In genomic region chr19:34300380-34300779, GRCh38 we compare ENCODE assay signal across 24 cellular contexts. TPM values are rescaled to one million over a fixed set of nuclear protein-coding genes. Genes with fewer than 3 reads are reported as not detected.
DNase-seq lines count a peak whose midpoint lies in the region; ATAC-seq, FAIRE-seq and TF ChIP-seq lines count a peak whose summit lies in the region.
"Had no signal": no experiment of that assay in that cellular context is flagged by ENCODE, and none has a peak within 500 bp of the region (broad histone marks: within the 10 kb centered on the region; RNA-seq: fewer than 3 reads in every experiment).

No MANE protein-coding gene starts in this region.

- H4K91ac ChIP-seq in IMR-90 (ENCODE audit: insufficient read depth, low read depth, low read length) = no peak overlapping the region

- peaks cover 25 to 34% of the 10 kb centered on the region in 2 experiments for H3K79me1 ChIP-seq in IMR-90 (ENCODE audit: low read depth in 1 of 2, low read length in 2 of 2)

- H3K9ac ChIP-seq in IMR-90 (ENCODE audit: low read depth, low read length) (no peak overlapping the region), colonic mucosa (ENCODE audit: low read depth in 2 of 2, low read length in 2 of 2) (peak overlapping the region in 1 of 2 donors; percentile 52), mucosa of rectum (ENCODE audit: low read depth in 1 of 2, low read length in 2 of 2) (peak overlapping the region in 1 of 2 donors; percentile 14)

- H2BK5ac ChIP-seq in IMR-90 (ENCODE audit: low read depth, low read length, poor library complexity, severe bottlenecking) = no peak overlapping the region

- no peak for DNase-seq in A673 (ENCODE audit: low spot score)
- DNase-seq in IMR-90 = no peak
- DNase-seq in colonic mucosa = peak; percentile 51
- no peak for DNase-seq in NCI-H526 treated with DMSO at 0.1 percent for 48 hours (lab: John Stamatoyannopoulos, UW)
- DNase-seq in T1000 (lab: John Stamatoyannopoulos, UW) = no peak
- no peak for DNase-seq in RCC 7860 (ENCODE audit: low spot score)
- DNase-seq in spleen = no peak
- DNase-seq: 8988T, AML-193, C1 segment of cervical spinal cord, DMS79, Karpas-422, NCI-H1694, NCI-H2081 treated with DMSO at 0.1 percent for 48 hours, NCI-H2171 treated with DMSO at 0.1 percent for 48 hours, NCI-H524 treated with DMSO at 0.1 percent for 48 hours, SHP77 treated with DMSO at 0.1 percent for 48 hours, SW 1271 had no signal

- intact Hi-C loops in A673 (cut with micrococcal nuclease; ENCODE audit: unreplicated experiment) (no loop called here), IMR-90 (cut with micrococcal nuclease) (no loop called here), colonic mucosa (cut with DNase I) (no loop called here), spleen (cut with DNase I; ENCODE audit: low total_unique reads) (no loop called here)

- H3K27me3 ChIP-seq in A673 (replicated peaks; ENCODE audit: insufficient read depth, low read depth, low read length, poor library complexity) (no peaks in the 10 kb centered on the region), IMR-90 (ENCODE audit: control insufficient read depth, insufficient read depth, low read length) (no peaks in the 10 kb centered on the region), colonic mucosa (no peaks in the 10 kb centered on the region), mucosa of rectum (ENCODE audit: control insufficient read depth in 2 of 2, insufficient read depth in 2 of 2, low read length in 2 of 2) (no peaks in the 10 kb centered on the region), spleen (replicated peaks in 1 of 7) (no peaks in the 10 kb centered on the region)

- no peak overlapping the region for H2BK15ac ChIP-seq in IMR-90 (ENCODE audit: low read depth, low read length)

- H2AK9ac ChIP-seq in IMR-90 (replicated peaks; ENCODE audit: low read depth, low read length, poor library complexity) = no peak overlapping the region

- FAIRE-seq in RCC 7860 (lab: Jason Lieb, UNC) = no peak
- FAIRE-seq: HTR-8/SVneo had no signal

- H4K8ac ChIP-seq in IMR-90 (ENCODE audit: low read depth in 2 of 2, low read length in 2 of 2) = no peak overlapping the region

- ATAC-seq in IMR-90 (ENCODE audit: low read depth) = no peak
- ATAC-seq: GM23338 had no signal

- in situ Hi-C loops in IMR-90 (cut with MboI; ENCODE audit: low sequenced_read_pairs) = no loop called here

- H3K14ac ChIP-seq in IMR-90 (replicated peaks; ENCODE audit: low read depth, low read length) = no peak overlapping the region

- H3K4ac ChIP-seq in IMR-90 (ENCODE audit: low read depth, low read length) = no peak overlapping the region

- dilution Hi-C loops in IMR-90 (cut with HindIII; ENCODE audit: low sequenced_read_pairs, unreplicated experiment) = no loop called here

- no peak overlapping the region for H3K18ac ChIP-seq in IMR-90 (ENCODE audit: low read depth, low read length)

- no peak overlapping the region for H3K56ac ChIP-seq in IMR-90 (ENCODE audit: extremely low read depth, insufficient read depth, low read length)

- H3K4me1 ChIP-seq in A673 (ENCODE audit: insufficient read depth, low read length, poor library complexity, severe bottlenecking) = no peaks in the 10 kb centered on the region
- no peaks in the 10 kb centered on the region for H3K4me1 ChIP-seq in IMR-90 (ENCODE audit: control insufficient read depth, insufficient read depth, low read length)
- H3K4me1 ChIP-seq in colonic mucosa = peaks cover 14% of the 10 kb centered on the region
- peaks cover 26 to 39% of the 10 kb centered on the region in 2 donors for H3K4me1 ChIP-seq in mucosa of rectum (ENCODE audit: control insufficient read depth in 2 of 2, insufficient read depth in 2 of 2, low read length in 2 of 2)
- H3K4me1 ChIP-seq in spleen = peaks cover 0 to 5% (median 0%) of the 10 kb centered on the region in 6 donors

- POLR2A ChIA-PET in A673 (lab: Charles Lee; ENCODE audit: low non-redundant PET) (no interaction called here), IMR-90 (lab: Charles Lee; ENCODE audit: unreplicated experiment) (no interaction called here)

- no peak overlapping the region for H3K23ac ChIP-seq in IMR-90 (ENCODE audit: low read depth, low read length)

- H4K20me1 ChIP-seq in IMR-90 (ENCODE audit: insufficient read depth, low read length) = no peaks in the 10 kb centered on the region

- H4K5ac ChIP-seq in IMR-90 (ENCODE audit: low read depth, low read length) = no peak overlapping the region

- WGBS in IMR-90 (ENCODE audit: extremely low coverage in 2 of 2, insufficient read length in 1 of 2), 2 experiments = 94% methylated on average over 10 of the region's 13 CpGs; no CpG with 5 or more reads in 1 of the 2 experiments
- 90 to 97% (median 95%) methylated on average over 13 of the region's 13 CpGs for WGBS in spleen, 5 donors

- H3K4me2 ChIP-seq in IMR-90 (ENCODE audit: low read depth, low read length) = no peak overlapping the region
- H3K4me2 ChIP-seq: GM23338 had no signal

- H3K9me3 ChIP-seq in A673 (ENCODE audit: low read depth, low read length, poor library complexity, severe bottlenecking) = no peaks in the 10 kb centered on the region
- H3K9me3 ChIP-seq in IMR-90 (ENCODE audit: control insufficient read depth, insufficient read depth, low read length) = no peaks in the 10 kb centered on the region
- no peaks in the 10 kb centered on the region for H3K9me3 ChIP-seq in colonic mucosa
- H3K9me3 ChIP-seq in mucosa of rectum (ENCODE audit: control insufficient read depth in 2 of 2, low read length in 2 of 2) = no peaks in the 10 kb centered on the region
- H3K9me3 ChIP-seq in spleen = no peaks in the 10 kb centered on the region
- H3K9me3 ChIP-seq: HAP-1 had no signal

- H3K4me3 ChIP-seq in A673 (ENCODE audit: low read depth, low read length, poor library complexity, severe bottlenecking) (no peak overlapping the region), IMR-90 (ENCODE audit: insufficient read depth, low read depth, low read length) (no peak overlapping the region), colonic mucosa (no peak overlapping the region), mucosa of rectum (ENCODE audit: low read length in 2 of 2) (no peak overlapping the region), spleen (no peak overlapping the region)
- H3K4me3 ChIP-seq: GM23338, HAP-1, SK-N-MC had no signal

- H3K27ac ChIP-seq in A673 (ENCODE audit: low read depth, low read length, poor library complexity, severe bottlenecking) = no peak overlapping the region
- no peak overlapping the region for H3K27ac ChIP-seq in IMR-90 (ENCODE audit: insufficient read depth, low read length)
- peak overlapping the region; percentile 79 for H3K27ac ChIP-seq in colonic mucosa
- H3K27ac ChIP-seq in mucosa of rectum (ENCODE audit: low read depth in 2 of 2, low read length in 2 of 2) = peak overlapping the region; percentile 85 to 89
- H3K27ac ChIP-seq in spleen = peak overlapping the region in 1 of 8 donors; percentile 25
- H3K27ac ChIP-seq: RWPE1, SK-N-MC had no signal

- H3K36me3 ChIP-seq in A673 (ENCODE audit: insufficient read depth, low read length, poor library complexity, severe bottlenecking) (no peaks in the 10 kb centered on the region), IMR-90 (ENCODE audit: control insufficient read depth, insufficient read depth, low read length) (peaks cover 11% of the 10 kb centered on the region), colonic mucosa (no peaks in the 10 kb centered on the region), mucosa of rectum (ENCODE audit: control insufficient read depth in 2 of 2, insufficient read depth in 2 of 2, low read length in 2 of 2) (peaks cover 0 to 3% of the 10 kb centered on the region in 2 donors), spleen (peaks cover 0 to 72% (median 21%) of the 10 kb centered on the region in 6 donors)

- no peak overlapping the region for H2BK20ac ChIP-seq in IMR-90 (ENCODE audit: low read depth, low read length)

- H3K9me1 ChIP-seq in IMR-90 (ENCODE audit: insufficient read depth, low read length) = peaks cover 12% of the 10 kb centered on the region; the same call in 1 of the 2 replicates

- no peak for TF ChIP-seq RAD21 in IMR-90 (IDR thresholded peaks at IDR 0.05; ENCODE audit: low read length)

- H2BK120ac ChIP-seq in IMR-90 (ENCODE audit: low read depth, low read length) = no peak overlapping the region

- TF ChIP-seq POLR2A in IMR-90 (IDR thresholded peaks at IDR 0.05; ENCODE audit: low read depth, low read length) (no peak), spleen (IDR thresholded peaks at IDR 0.05) (no peak)

- TF ChIP-seq CTCF in A673 (conservative IDR thresholded peaks at IDR 0.05; ENCODE audit: low read depth, low read length) (no peak), IMR-90 (conservative IDR thresholded peaks at IDR 0.05; ENCODE audit: low read depth, low read length) (no peak), colonic mucosa (IDR thresholded peaks at IDR 0.05) (no peak), spleen (IDR thresholded peaks at IDR 0.05 in 8 of 11, conservative IDR thresholded peaks at IDR 0.05 in 3 of 11) (no peak)

- H2AFZ ChIP-seq in IMR-90 (replicated peaks; ENCODE audit: low read length, poor library complexity) = no peak overlapping the region
- H2AFZ ChIP-seq: GM23338 had no signal

- H2AK5ac ChIP-seq in IMR-90 (ENCODE audit: low read depth, low read length) = no peak overlapping the region

- TSS peak; percentile 55 for BruUV-seq in A673 (replicated peaks; lab: Mats Ljungman, UMichigan)
- TSS peak; percentile 89 for BruUV-seq in IMR-90 (replicated peaks; lab: Mats Ljungman, UMichigan)

- CTCF ChIA-PET in A673 (lab: Charles Lee) (no interaction called here), IMR-90 (lab: Yijun Ruan, JAX) (no interaction called here)

TF ChIP-seq in IMR-90, 13 proteins besides CTCF, POLR2A, EP300 and RAD21 (continues in another document):
- TF ChIP-seq MAZ (IDR thresholded peaks at IDR 0.05; ENCODE audit: borderline replicate concordance, low read depth, low read length) (no peak), CHD1 (IDR thresholded peaks at IDR 0.05; ENCODE audit: low read depth, low read length) (no peak), BHLHE40 (IDR thresholded peaks at IDR 0.05; ENCODE audit: low read depth, low read length) (no peak), MXI1 (IDR thresholded peaks at IDR 0.05; ENCODE audit: borderline replicate concordance, low read depth, low read length) (no peak), RCOR1 (IDR thresholded peaks at IDR 0.05; ENCODE audit: insufficient replicate concordance, low read length) (no peak)

RNA-seq across cellular contexts. Expression of gene GARRE1, which starts 46.0 kb away (rescaled TPM):
- total RNA-seq in A673 (2021) = 21.0 and 22.9 TPM in 2 replicates
- 13.8 and 15.0 TPM in 2 replicates for total RNA-seq in IMR-90 (2012; rRNA removed)
- 16.9 and 21.5 TPM in 2 replicates for polyA plus RNA-seq in IMR-90 (2012; rRNA removed)
- polyA plus RNA-seq in IMR-90 (2012; cell fraction: cytosol; rRNA removed) = 8.9 and 11.8 TPM in 2 replicates
- 35.6 and 45.2 TPM in 2 replicates for polyA plus RNA-seq in IMR-90 (2012; cell fraction: nucleus; rRNA removed; ENCODE audit: low replicate concordance)
- total RNA-seq in colonic mucosa = 10 to 100 TPM; 13.0 to 26.7 TPM
- total RNA-seq in spleen = 10 to 100 TPM; 32.5 to 70.6 (median 48.1) TPM
- 10 to 100 TPM in 1 of 3 donors, 1 to 10 TPM in 2; 6.2 to 15.5 (median 8.5) TPM for polyA plus RNA-seq in spleen

Comparison
In these comparisons a context has a peak if more than half of its experiments do, and no peak if none do; other contexts are left out.
1. H3K27ac ChIP-seq: peak in colonic mucosa (single experiment) and mucosa of rectum (2 of 2); none in A673 (single experiment) and IMR-90 (single experiment).